ENCODE assay signal across 8 cellular contexts in the genomic region with DNA sequence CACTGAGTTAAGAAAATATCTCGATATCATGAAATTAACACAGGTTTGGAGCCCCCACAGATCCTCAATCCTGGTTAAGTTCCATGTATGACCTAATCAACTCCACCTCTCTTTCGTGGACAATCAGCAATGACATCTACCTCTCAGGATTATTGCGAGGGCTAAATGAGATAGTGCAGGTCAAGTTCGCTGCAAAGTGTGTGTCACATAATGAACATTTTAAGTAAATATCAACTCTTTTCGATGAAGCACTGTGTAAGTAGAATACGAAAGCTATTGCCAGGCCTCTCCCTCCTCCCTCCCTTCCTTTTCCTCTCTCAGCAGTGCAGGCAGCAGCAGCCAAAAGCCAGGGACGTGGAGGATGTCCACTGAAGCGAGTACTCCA. TPM values are rescaled to one million over a fixed set of nuclear protein-coding genes. Genes with fewer than 3 reads are reported as not detected.
A peak's percentile ranks its signal among the peaks of the same experiment; 100 is the strongest.
DNase-seq lines count a peak whose midpoint lies in the region; ATAC-seq and TF ChIP-seq lines count a peak whose summit lies in the region.

No MANE protein-coding gene starts in this region.

- peak overlapping the region; percentile 79 for H3K4me3 ChIP-seq in HAP-1
- peak overlapping the region; percentile 24 for H3K4me3 ChIP-seq in astrocyte of the spinal cord (ENCODE audit: low read depth, low read length)
- H3K4me3 ChIP-seq in mesenchymal stem cell (ENCODE audit: insufficient read depth in 1 of 2, low read depth in 1 of 2, low read length in 2 of 2), result peak overlapping the region in 1 of 2 experiments; percentile 86

- POLR2A ChIA-PET in GM10248 (lab: Yijun Ruan, JAX), result no interaction called here

- H2BK15ac ChIP-seq in mesenchymal stem cell (ENCODE audit: low read depth, poor library complexity, severe bottlenecking), result no peak overlapping the region

- no peak overlapping the region for H4K91ac ChIP-seq in mesenchymal stem cell (ENCODE audit: low read length)

- peak overlapping the region; percentile 3 for H2AFZ ChIP-seq in mesenchymal stem cell (ENCODE audit: low read depth, low read length)

- no peak overlapping the region for H2AK5ac ChIP-seq in mesenchymal stem cell (ENCODE audit: low read length, severe bottlenecking)

- H3K27ac ChIP-seq in 22Rv1 (peak overlapping the region; percentile 98), mesenchymal stem cell (ENCODE audit: low read length, poor library complexity, severe bottlenecking) (peak overlapping the region; percentile 83)

- H2BK12ac ChIP-seq in mesenchymal stem cell (ENCODE audit: low read length in 2 of 2), result no peak overlapping the region

- H4K8ac ChIP-seq in mesenchymal stem cell (ENCODE audit: low read length), result peak overlapping the region; percentile 8

- TF ChIP-seq CTCF in 22Rv1 (IDR thresholded peaks at IDR 0.05), result no peak
- TF ChIP-seq CTCF in astrocyte of the spinal cord (IDR thresholded peaks at IDR 0.05; ENCODE audit: low read depth, low read length), result no peak
- no peak for TF ChIP-seq CTCF in GM10248 (IDR thresholded peaks at IDR 0.05; ENCODE audit: control extremely low read depth, extremely low read depth, low read depth, missing control alignments)

- H3K9me3 ChIP-seq in HAP-1 (no peaks in the 10 kb centered on the region), mesenchymal stem cell (ENCODE audit: control insufficient read depth, low read length) (no peaks in the 10 kb centered on the region)

- no peak overlapping the region for H3K23ac ChIP-seq in mesenchymal stem cell (ENCODE audit: low read length in 2 of 2)

- H3K4me2 ChIP-seq in mesenchymal stem cell (ENCODE audit: low read length, poor library complexity, severe bottlenecking), result no peak overlapping the region

- H3K36me3 ChIP-seq in HAP-1 (replicated peaks), result 0 out of 2 replicates have a peak, but pooled peaks cover 3% of the 10 kb centered on the region
- H3K36me3 ChIP-seq in mesenchymal stem cell (ENCODE audit: control insufficient read depth in 1 of 2, insufficient read depth in 2 of 2, low read depth in 1 of 2, low read length in 2 of 2), result no peaks in the 10 kb centered on the region

- no peak overlapping the region for H2BK120ac ChIP-seq in mesenchymal stem cell (ENCODE audit: low read depth, low read length)

- DNase-seq in HAP-1 (ENCODE audit: low spot score in 2 of 2), result no peak
- DNase-seq in astrocyte of the spinal cord (ENCODE audit: low read depth, low spot score), result no peak
- no peak for DNase-seq in mesenchymal stem cell
- no peak for DNase-seq in SK-N-DZ (ENCODE audit: low spot score)
- no peak for DNase-seq in GM10248 (ENCODE audit: extremely low spot score)
- DNase-seq in left lobe of liver (ENCODE audit: low spot score), result no peak

- CTCF ChIA-PET in GM10248 (lab: Yijun Ruan, JAX), result interaction anchor here (0.7 to 2.0 kb wide), 9 partner anchors 11 to 151 kb away, joined by 3 to 11 read pairs (median 3); no protein-coding TSS in a partner anchor

- no peaks in the 10 kb centered on the region for H3K27me3 ChIP-seq in HAP-1 (ENCODE audit: low read depth)
- no peaks in the 10 kb centered on the region for H3K27me3 ChIP-seq in mesenchymal stem cell (ENCODE audit: control insufficient read depth in 1 of 2, insufficient read depth in 1 of 2, low read length in 2 of 2)

- H3K14ac ChIP-seq in mesenchymal stem cell (ENCODE audit: low read length in 2 of 2), result no peak overlapping the region

- WGBS in mesenchymal stem cell, result 28% methylated on average over 3 of the region's 8 CpGs

- H3K79me1 ChIP-seq in mesenchymal stem cell (replicated peaks; ENCODE audit: low read length, poor library complexity, severe bottlenecking), result no peaks in the 10 kb centered on the region

- in situ Hi-C loops in HAP-1 (cut with MboI; ENCODE audit: low sequenced_read_pairs) (no loop called here), astrocyte of the spinal cord (cut with HindIII; ENCODE audit: low sequenced_read_pairs) (no loop called here)

- H3K4me1 ChIP-seq in HAP-1 (peaks cover 22% of the 10 kb centered on the region), mesenchymal stem cell (ENCODE audit: control insufficient read depth, insufficient read depth, low read depth, low read length) (peaks cover 2% of the 10 kb centered on the region)

- no peak overlapping the region for H3K18ac ChIP-seq in mesenchymal stem cell (ENCODE audit: low read depth in 1 of 2, low read length in 2 of 2)

- ATAC-seq in left lobe of liver (no peak), GM21447 (IDR thresholded peaks at IDR 0.05; ENCODE audit: unreplicated experiment) (no peak)

- H3K4ac ChIP-seq in mesenchymal stem cell (ENCODE audit: low read depth in 1 of 2, low read length in 2 of 2), result no peak overlapping the region

- H2BK5ac ChIP-seq in mesenchymal stem cell (ENCODE audit: low read depth, low read length, poor library complexity, severe bottlenecking), result no peak overlapping the region

- peak overlapping the region; percentile 93 for H3K9ac ChIP-seq in mesenchymal stem cell (ENCODE audit: low read length)

RNA-seq across cellular contexts. Expression of gene CAMSAP2, which starts 0.4 kb away (rescaled TPM):
- polyA plus RNA-seq in mesenchymal stem cell (2013, experiment 1 of 2), result 24.0 TPM
- 23.8 TPM for polyA plus RNA-seq in mesenchymal stem cell (2013, experiment 2 of 2)
- 13.5 and 13.8 TPM in 2 replicates for polyA plus RNA-seq in SK-N-DZ (2014; cell fraction: cytosol; rRNA removed)
- polyA plus RNA-seq in SK-N-DZ (2014; cell fraction: nucleus; rRNA removed), result 18.8 and 23.8 TPM in 2 replicates
- 5.5 TPM for total RNA-seq in left lobe of liver
